17 cellular contexts compared by ENCODE assay signal in genomic region chr14:100610511-100611217, GRCh38. TPM values are rescaled to one million over a fixed set of nuclear protein-coding genes. Genes with fewer than 3 reads are reported as not detected.
DNase-seq lines count a peak whose midpoint lies in the region; ATAC-seq, FAIRE-seq and TF ChIP-seq lines count a peak whose summit lies in the region.
"Had no signal": no experiment of that assay in that cellular context is flagged by ENCODE, and none has a peak within 500 bp of the region (broad histone marks: within the 10 kb centered on the region; RNA-seq: fewer than 3 reads in every experiment).

No MANE protein-coding gene starts in this region.

- H3K27me3 ChIP-seq in GM23248 (replicated peaks; ENCODE audit: insufficient read depth), result peaks cover 23% of the 10 kb centered on the region
- H3K27me3 ChIP-seq: neural progenitor cell had no signal

- no peak overlapping the region for H3K9ac ChIP-seq in GM23248
- H3K9ac ChIP-seq: neural progenitor cell had no signal

- H2AFZ ChIP-seq in GM23248, result no peak overlapping the region
- H2AFZ ChIP-seq: neural progenitor cell had no signal

- H3K79me2 ChIP-seq in GM23248 (ENCODE audit: insufficient read depth), result no peaks in the 10 kb centered on the region

- in situ Hi-C loops in GM23248 (cut with MboI), result no loop called here

- H3K4me1 ChIP-seq in GM23248 (ENCODE audit: insufficient read depth), result no peaks in the 10 kb centered on the region
- H3K4me1 ChIP-seq: left ventricle myocardium inferior had no signal

- WGBS in GM23248 (ENCODE audit: low coverage in 1 of 2, low lambda C conversion rate in 2 of 2, missing lambda C conversion rate in 2 of 2), 2 experiments, result 59 to 61% methylated on average over 14 of the region's 14 CpGs

- no peaks in the 10 kb centered on the region for H3K36me3 Mint-ChIP-seq in immature natural killer cell
- H3K36me3 Mint-ChIP-seq: CD14-positive monocyte, neural progenitor cell had no signal

- no peak overlapping the region for H3K4me3 ChIP-seq in GM23248
- H3K4me3 ChIP-seq in foreskin fibroblast (ENCODE audit: low read depth in 1 of 2, low read length in 2 of 2), result no peak overlapping the region
- H3K4me3 ChIP-seq: left ventricle myocardium inferior, neural progenitor cell, smooth muscle cell had no signal

- H3K36me3 ChIP-seq in GM23248 (ENCODE audit: low read depth), result no peaks in the 10 kb centered on the region
- H3K36me3 ChIP-seq: brain microvascular endothelial cell, left ventricle myocardium inferior, neural progenitor cell had no signal

- H3K4me3 Mint-ChIP-seq in immature natural killer cell, result no peak overlapping the region
- H3K4me3 Mint-ChIP-seq: CD14-positive monocyte; neural progenitor cell; T-helper 1 cell treated with Interleukin-12 subunit alpha and Interleukin-12 subunit beta and Interleukin-4 antibody, amounts not matched to agents 30 μg/mL and 1 μg/mL, for 36 hours had no signal

- H3K27ac Mint-ChIP-seq in immature natural killer cell, result no peak overlapping the region
- H3K27ac Mint-ChIP-seq: neural progenitor cell; T-helper 1 cell treated with Interleukin-12 subunit alpha and Interleukin-12 subunit beta and Interleukin-4 antibody, amounts not matched to agents 30 μg/mL and 1 μg/mL, for 36 hours had no signal

- H3F3A ChIP-seq in GM23248 (ENCODE audit: insufficient read depth), result no peaks in the 10 kb centered on the region

- no peak for TF ChIP-seq POLR2A in GM12892 (IDR thresholded peaks at IDR 0.05; ENCODE audit: low read depth, low read length)

- no peaks in the 10 kb centered on the region for H3K9me3 ChIP-seq in GM23248 (ENCODE audit: low read depth)
- H3K9me3 ChIP-seq: left ventricle myocardium inferior had no signal

- no peak overlapping the region for H3K27ac ChIP-seq in GM23248
- H3K27ac ChIP-seq: brain microvascular endothelial cell, left ventricle myocardium inferior, neural progenitor cell had no signal

- H3K27me3 Mint-ChIP-seq in immature natural killer cell (ENCODE audit: low read depth in 3 of 3), result peaks cover 15 to 16% (median 15%) of the 10 kb centered on the region in 3 donors

- no peaks in the 10 kb centered on the region for H3K9me2 ChIP-seq in GM23248 (ENCODE audit: insufficient read depth)

- ATAC-seq in GM18520 (IDR thresholded peaks at IDR 0.05; ENCODE audit: unreplicated experiment), result no peak

- H4K20me1 ChIP-seq in GM23248 (ENCODE audit: insufficient read depth), result no peaks in the 10 kb centered on the region

- TF ChIP-seq CTCF in foreskin fibroblast (IDR thresholded peaks at IDR 0.05; ENCODE audit: low read depth, low read length), result no peak

- no peak overlapping the region for H3K4me2 ChIP-seq in GM23248 (ENCODE audit: unreplicated experiment)
- H3K4me2 ChIP-seq: neural progenitor cell, smooth muscle cell had no signal

- no peaks in the 10 kb centered on the region for H3K4me1 Mint-ChIP-seq in immature natural killer cell
- H3K4me1 Mint-ChIP-seq: CD14-positive monocyte had no signal

- H3K9me3 Mint-ChIP-seq in immature natural killer cell, result peaks cover 0 to under 1% (median 0%) of the 10 kb centered on the region in 6 donors
- H3K9me3 Mint-ChIP-seq: neural progenitor cell; T-helper 1 cell treated with Interleukin-12 subunit alpha and Interleukin-12 subunit beta and Interleukin-4 antibody, amounts not matched to agents 30 μg/mL and 1 μg/mL, for 36 hours had no signal

- no peak for FAIRE-seq in GM12892 (lab: Jason Lieb, UNC)
- FAIRE-seq: endothelial cell of umbilical vein had no signal

- DNase-seq in AG20443 (ENCODE audit: low spot score), result peak; percentile 59
- DNase-seq in GM23248, result peak; percentile 60
- peak; percentile 34 for DNase-seq in RKO (ENCODE audit: low spot score)
- peak; percentile 23 to 54 for DNase-seq in foreskin fibroblast
- no peak for DNase-seq in GM12892 (ENCODE audit: insufficient read length)
- DNase-seq in activated gamma-delta T cell treated with Interleukin-2 at 50 U/mL for 16 hours, result no peak
- no peak for DNase-seq in immature natural killer cell
- DNase-seq: activated CD4-positive, alpha-beta T cell treated with anti-CD3 and anti-CD28 coated beads, Interleukin-2, amount 50 U/mL, for 1 hour; brain microvascular endothelial cell; GF-D8; left ventricle myocardium inferior had no signal

RNA-seq across cellular contexts. Expression of gene BEGAIN, which starts 23.4 kb away (rescaled TPM):
- 0.11 and 1.4 TPM in 2 replicates for total RNA-seq in GM23248 (2014; rRNA removed; shearing (Covaris generic))
- polyA plus RNA-seq in GM23248 (2016; fragmentation: Nextera tagmentation; extraction: Ambion mirVana) (0.60 and 0.65 TPM in 2 replicates), immature natural killer cell (not detected)
- not detected for polyA plus RNA-seq in GM12892 (2012; ENCODE audit: missing spikeins)
- polyA plus RNA-seq: endothelial cell of umbilical vein had no signal

Comparison
In these comparisons a context has a peak if more than half of its experiments do, and no peak if none do; other contexts are left out.
1. DNase-seq: peak in AG20443 (single experiment), GM23248 (single experiment), RKO (single experiment) and foreskin fibroblast (2 of 2); none in GM12892 (single experiment), activated gamma-delta T cell treated with Interleukin-2 at 50 U/mL for 16 hours (single experiment) and immature natural killer cell (0 of 3).